ENCODE assay signal across 8 cellular contexts in genomic region chr9:62801961-62802718, GRCh38.
DNase-seq lines count a peak whose midpoint lies in the region; ATAC-seq and TF ChIP-seq lines count a peak whose summit lies in the region.
"Not testable (repeated sequence)": the region's sequence is repeated elsewhere in the genome, so short reads cannot be mapped to it uniquely, and the experiment has no call there.

No MANE protein-coding gene starts in this region.

- not testable (repeated sequence) for H3K36me3 ChIP-seq in iPS DF 6.9 (ENCODE audit: control insufficient read depth, insufficient read depth, low read length); tibial nerve

- peak overlapping the region; percentile 52 for H3K4me3 Mint-ChIP-seq in activated CD4-positive, alpha-beta T cell treated with anti-CD3 and anti-CD28 coated beads for 36 hours

- POLR2A ChIA-PET in activated CD4-positive, alpha-beta T cell treated with anti-CD3 and anti-CD28 coated beads for 36 hours (lab: Charles Lee) = interaction anchor here (0.6 kb wide), 1 partner anchor 1015 kb away, joined by 4 read pairs; no protein-coding TSS in a partner anchor

- peak; percentile 97 for ATAC-seq in activated CD4-positive, alpha-beta T cell treated with anti-CD3 and anti-CD28 coated beads for 36 hours

- not testable (repeated sequence) for H3K9me3 ChIP-seq in iPS DF 6.9 (ENCODE audit: control insufficient read depth, insufficient read depth, low read length); tibial nerve

- CTCF ChIA-PET in activated CD4-positive, alpha-beta T cell treated with anti-CD3 and anti-CD28 coated beads for 36 hours (lab: Charles Lee) = not testable (repeated sequence)

- H3K27me3 ChIP-seq in iPS DF 6.9 (ENCODE audit: control insufficient read depth, insufficient read depth, low read length) (peaks cover 41% of the 10 kb centered on the region), tibial nerve (peaks cover 0 to 63% of the 10 kb centered on the region in 2 donors)

- intact Hi-C loops in activated CD4-positive, alpha-beta T cell treated with anti-CD3 and anti-CD28 coated beads for 36 hours (cut with DNase I, micrococcal nuclease) = not testable (repeated sequence)

- TF ChIP-seq CTCF in GM13976 (IDR thresholded peaks at IDR 0.05; ENCODE audit: borderline replicate concordance, control extremely low read depth, extremely low read depth, insufficient read depth, missing control alignments) = peak; percentile 14
- TF ChIP-seq CTCF in tibial nerve (IDR thresholded peaks at IDR 0.05) = not testable (repeated sequence)

- peak in 1 of 2 donors; percentile 22 for TF ChIP-seq POLR2A in tibial nerve (IDR thresholded peaks at IDR 0.05)

- in situ Hi-C loops in GM13976 (cut with MboI; ENCODE audit: low sequenced_read_pairs, unreplicated experiment) = not testable (repeated sequence)

- peak in 1 of 2 donors; percentile 68 for TF ChIP-seq EP300 in tibial nerve (IDR thresholded peaks at IDR 0.05)

- not testable (repeated sequence) for H3K27ac Mint-ChIP-seq in activated CD4-positive, alpha-beta T cell treated with anti-CD3 and anti-CD28 coated beads for 36 hours

- DNase-seq in GM13976 (ENCODE audit: low spot score) (peak; percentile 97), H4 (ENCODE audit: low spot score) (peak; percentile 81), HS-27A (ENCODE audit: low read depth) (peak; percentile 58), pons (ENCODE audit: low spot score) (peak; percentile 78), tibial nerve (ENCODE audit: low spot score in 2 of 2) (peak; percentile 43 to 67)
- DNase-seq in activated CD4-positive, alpha-beta T cell treated with anti-CD3 and anti-CD28 coated beads for 36 hours = peak; percentile 77
- not testable (repeated sequence) for DNase-seq in caudate nucleus (lab: John Stamatoyannopoulos, UW); iPS DF 6.9 (ENCODE audit: low read depth, low spot score)

- peaks cover 50% of the 10 kb centered on the region for H3K27me3 Mint-ChIP-seq in activated CD4-positive, alpha-beta T cell treated with anti-CD3 and anti-CD28 coated beads for 36 hours

- peak overlapping the region; percentile 67 for H3K27ac ChIP-seq in caudate nucleus (ENCODE audit: low read depth, low read length)
- H3K27ac ChIP-seq in iPS DF 6.9 (ENCODE audit: low read length) = not testable (repeated sequence)
- H3K27ac ChIP-seq in tibial nerve = peak overlapping the region; percentile 45 to 92 (median 88)

- not testable (repeated sequence) for H3K9me3 Mint-ChIP-seq in activated CD4-positive, alpha-beta T cell treated with anti-CD3 and anti-CD28 coated beads for 36 hours (ENCODE audit: low read depth)

- peaks cover 33% of the 10 kb centered on the region for H3K4me1 Mint-ChIP-seq in activated CD4-positive, alpha-beta T cell treated with anti-CD3 and anti-CD28 coated beads for 36 hours

- not testable (repeated sequence) for H3K36me3 Mint-ChIP-seq in activated CD4-positive, alpha-beta T cell treated with anti-CD3 and anti-CD28 coated beads for 36 hours (ENCODE audit: low read depth)

- WGBS in iPS DF 6.9 (ENCODE audit: insufficient coverage, insufficient read length) = no CpG with 5 or more reads among the region's 63 CpGs
- WGBS in tibial nerve, 2 donors = 4% methylated on average over 57 to 63 of the region's 63 CpGs

- H3K4me1 ChIP-seq in iPS DF 6.9 (ENCODE audit: control insufficient read depth, insufficient read depth, low read length) = not testable (repeated sequence)
- peaks cover 0 to 32% (median 4%) of the 10 kb centered on the region in 4 donors for H3K4me1 ChIP-seq in tibial nerve

- H3K4me3 ChIP-seq in iPS DF 6.9 (ENCODE audit: low read length) = peak overlapping the region; percentile 37; the same call in 1 of the 2 replicates
- H3K4me3 ChIP-seq in tibial nerve = peak overlapping the region; percentile 28 to 64 (median 58)
